ENCODE assay signal across 11 cellular contexts in genomic region chr12:2268478-2269286, GRCh38.
DNase-seq lines count a peak whose midpoint lies in the region; ATAC-seq and TF ChIP-seq lines count a peak whose summit lies in the region.
"Had no signal": no experiment of that assay in that cellular context is flagged by ENCODE, and none has a peak within 500 bp of the region (broad histone marks: within the 10 kb centered on the region; RNA-seq: fewer than 3 reads in every experiment).

No MANE protein-coding gene starts in this region.

- H3K27me3 Mint-ChIP-seq in brain: peaks cover 3% of the 10 kb centered on the region
- H3K27me3 Mint-ChIP-seq: activated CD4-positive, alpha-beta T cell treated with anti-CD3 and anti-CD28 coated beads for 36 hours had no signal

- no peaks in the 10 kb centered on the region for H3K9me3 Mint-ChIP-seq in brain

- TF ChIP-seq CTCF in brain (conservative IDR thresholded peaks at IDR 0.05): no peak

- peak; percentile 93 for DNase-seq in HCEC 1CT
- peak; percentile 31 for DNase-seq in inferior parietal cortex (ENCODE audit: extremely low spot score)
- peak; percentile 81 for DNase-seq in stromal cell of bone marrow (ENCODE audit: low read depth)
- no peak for DNase-seq in KBM-7
- no peak for DNase-seq in mucosa of gallbladder (ENCODE audit: low spot score)
- DNase-seq: activated CD4-positive, alpha-beta T cell treated with anti-CD3 and anti-CD28 coated beads for 36 hours; adrenal gland; GDM1 had no signal

- no peak overlapping the region for H3K4me3 Mint-ChIP-seq in brain
- H3K4me3 Mint-ChIP-seq: activated CD4-positive, alpha-beta T cell treated with anti-CD3 and anti-CD28 coated beads for 36 hours had no signal

- in situ Hi-C loops in KBM-7 (cut with MboI; ENCODE audit: low pct_unique_long_range_greater_than_20kb, low sequenced_read_pairs): no loop called here

- no peaks in the 10 kb centered on the region for H3K36me3 Mint-ChIP-seq in brain

- peak overlapping the region in 4 of 5 experiments; percentile 4 to 41 (median 22) for H3K27ac Mint-ChIP-seq in brain
- H3K27ac Mint-ChIP-seq: activated CD4-positive, alpha-beta T cell treated with anti-CD3 and anti-CD28 coated beads for 36 hours had no signal

- H3K4me1 Mint-ChIP-seq in brain: peaks cover 47% of the 10 kb centered on the region
- H3K4me1 Mint-ChIP-seq: activated CD4-positive, alpha-beta T cell treated with anti-CD3 and anti-CD28 coated beads for 36 hours had no signal

- TF ChIP-seq POLR2A in GM18505 (IDR thresholded peaks at IDR 0.05; ENCODE audit: borderline replicate concordance, extremely low read depth, insufficient read depth, insufficient read length): no peak

- ATAC-seq in GM21360 (IDR thresholded peaks at IDR 0.05; ENCODE audit: unreplicated experiment): no peak
- no peak for ATAC-seq in GM18505 (IDR thresholded peaks at IDR 0.05; ENCODE audit: unreplicated experiment)
- ATAC-seq: activated CD4-positive, alpha-beta T cell treated with anti-CD3 and anti-CD28 coated beads for 36 hours had no signal

Comparison
In these comparisons a context has a peak if more than half of its experiments do, and no peak if none do; other contexts are left out.
1. DNase-seq: peak in HCEC 1CT (single experiment), inferior parietal cortex (single experiment) and stromal cell of bone marrow (single experiment); none in KBM-7 (single experiment) and mucosa of gallbladder (single experiment).